ENCODE assay signal across 18 cellular contexts in genomic region chr12:2941524-2941923, GRCh38. TPM values are rescaled to one million over a fixed set of nuclear protein-coding genes. Genes with fewer than 3 reads are reported as not detected.
DNase-seq lines count a peak whose midpoint lies in the region; ATAC-seq, FAIRE-seq and TF ChIP-seq lines count a peak whose summit lies in the region.
"Had no signal": no experiment of that assay in that cellular context is flagged by ENCODE, and none has a peak within 500 bp of the region (broad histone marks: within the 10 kb centered on the region; RNA-seq: fewer than 3 reads in every experiment).

No MANE protein-coding gene starts in this region.

- TF ChIP-seq POLR2A in heart left ventricle (IDR thresholded peaks at IDR 0.05) = no peak
- no peak for TF ChIP-seq POLR2A in endothelial cell of umbilical vein (IDR thresholded peaks at IDR 0.05; ENCODE audit: low read depth, low read length)

- dilution Hi-C loops in endothelial cell of umbilical vein (cut with MboI; ENCODE audit: extremely low pct_ligation_motif_present, low sequenced_read_pairs) = no loop called here

- peak; percentile 21 for FAIRE-seq in endothelial cell of umbilical vein (lab: Jason Lieb, UNC)
- peak; percentile 86 for FAIRE-seq in urothelium cell line (lab: Jason Lieb, UNC)
- FAIRE-seq: GM19239 had no signal

- H3K4me1 ChIP-seq in right cardiac atrium (ENCODE audit: control insufficient read depth, insufficient read depth, low read length) = no peaks in the 10 kb centered on the region
- H3K4me1 ChIP-seq in heart left ventricle = peaks cover 0 to 10% (median 7%) of the 10 kb centered on the region in 12 donors
- H3K4me1 ChIP-seq in endothelial cell of umbilical vein (ENCODE audit: control insufficient read depth, extremely low read depth, insufficient read depth, low read length) = peaks cover 3% of the 10 kb centered on the region
- no peaks in the 10 kb centered on the region for H3K4me1 ChIP-seq in mucosa of descending colon (ENCODE audit: low read depth)
- H3K4me1 ChIP-seq: BLaER1, Caco-2 had no signal

- no peaks in the 10 kb centered on the region for H3K27me3 Mint-ChIP-seq in T-cell
- H3K27me3 Mint-ChIP-seq: CD8-positive, alpha-beta memory T cell had no signal

- H2AFZ ChIP-seq in endothelial cell of umbilical vein (ENCODE audit: low read depth, low read length) = no peak overlapping the region

- H3K9ac ChIP-seq in endothelial cell of umbilical vein (replicated peaks; ENCODE audit: extremely low read depth, insufficient read depth, low read length) = no peak overlapping the region
- H3K9ac ChIP-seq: BLaER1 had no signal

- POLR2A ChIA-PET in endothelial cell of umbilical vein (lab: Charles Lee) (no interaction called here), T-cell (lab: Charles Lee) (no interaction called here)

- H3K9me1 ChIP-seq in endothelial cell of umbilical vein (replicated peaks; ENCODE audit: control insufficient read depth, extremely low read depth, insufficient read depth, low read length) = no peaks in the 10 kb centered on the region

- H4K20me1 ChIP-seq in endothelial cell of umbilical vein (replicated peaks; ENCODE audit: control insufficient read depth, extremely low read depth, insufficient read depth, low read length) = no peaks in the 10 kb centered on the region
- H4K20me1 ChIP-seq: BLaER1 had no signal

- no peaks in the 10 kb centered on the region for H3K79me2 ChIP-seq in endothelial cell of umbilical vein (ENCODE audit: control insufficient read depth, insufficient read depth, low read length)

- H3K9me3 Mint-ChIP-seq in T-cell = no peaks in the 10 kb centered on the region
- H3K9me3 Mint-ChIP-seq: CD8-positive, alpha-beta memory T cell; H9 had no signal

- no peak overlapping the region for H3K4me3 Mint-ChIP-seq in T-cell
- H3K4me3 Mint-ChIP-seq: CD8-positive, alpha-beta memory T cell; H9 had no signal

- DNase-seq in right cardiac atrium (no peak), heart left ventricle (no peak), endothelial cell of umbilical vein (ENCODE audit: low read depth, low spot score) (no peak), posterior vena cava (ENCODE audit: low spot score) (peak; percentile 44), urothelium cell line (ENCODE audit: low spot score) (no peak), T-cell (no peak), activated T-cell treated with anti-CD3 and anti-CD28 coated beads for 4 hours (no peak), mucosa of descending colon (no peak)
- DNase-seq: 8988T; AML-193; Caco-2; CD8-positive, alpha-beta memory T cell; DND-41; GF-D8; GOT3; H9 had no signal

- CTCF ChIA-PET in endothelial cell of umbilical vein (lab: Charles Lee) = interaction anchor here (1.0 to 1.5 kb wide), 2 partner anchors 31 to 96 kb away, joined by 3 read pairs; no protein-coding TSS in a partner anchor
- CTCF ChIA-PET in T-cell (lab: Charles Lee) = interaction anchor here in 1 of 2 donors (0.6 kb wide), 1 partner anchor 153 kb away, joined by 8 read pairs; no protein-coding TSS in a partner anchor

- 70% methylated on average over 8 of the region's 8 CpGs for WGBS in right cardiac atrium
- WGBS in heart left ventricle, 4 donors = 83 to 87% (median 85%) methylated on average over 8 of the region's 8 CpGs

- no peak overlapping the region for H3K27ac ChIP-seq in right cardiac atrium (ENCODE audit: low read length)
- H3K27ac ChIP-seq in heart left ventricle = no peak overlapping the region
- no peak overlapping the region for H3K27ac ChIP-seq in endothelial cell of umbilical vein (ENCODE audit: insufficient read depth, low read depth, low read length)
- H3K27ac ChIP-seq: BLaER1 had no signal

- H3K36me3 Mint-ChIP-seq in T-cell = peaks cover 18% of the 10 kb centered on the region

- H3K27me3 ChIP-seq in right cardiac atrium (ENCODE audit: control insufficient read depth, insufficient read depth) = no peaks in the 10 kb centered on the region
- H3K27me3 ChIP-seq in heart left ventricle = no peaks in the 10 kb centered on the region
- H3K27me3 ChIP-seq in endothelial cell of umbilical vein (ENCODE audit: control insufficient read depth in 2 of 2, insufficient read depth in 2 of 2, low read length in 2 of 2) = no peaks in the 10 kb centered on the region
- H3K27me3 ChIP-seq: BLaER1 had no signal

- no peak overlapping the region for H3K27ac Mint-ChIP-seq in T-cell

- intact Hi-C loops in right cardiac atrium (cut with DNase I) = loop anchor here (5.0 to 10.0 kb wide), 3 partner anchors 47 to 57 kb away; partner anchors contain the start of gene TULP3 (in 1 of the 4)
- intact Hi-C loops in heart left ventricle (cut with DNase I) = loop anchor here in 9 of 10 donors (5.0 to 10.0 kb wide), 5 partner anchors 47 to 87 kb away; partner anchors contain the start of genes TEX52 (in 6 of the 9) and TULP3 (in 1 of the 9)
- intact Hi-C loops in endothelial cell of umbilical vein (cut with micrococcal nuclease) = loop anchor here (5.0 kb wide), 1 partner anchor 91 kb away; no protein-coding TSS in a partner anchor
- intact Hi-C loops in posterior vena cava (cut with DNase I) = no loop called here
- intact Hi-C loops in mucosa of descending colon (cut with DNase I, micrococcal nuclease) = no loop called here

- H3K4me1 Mint-ChIP-seq in T-cell = peaks cover 3 to 5% (median 4%) of the 10 kb centered on the region in 3 donors
- H3K4me1 Mint-ChIP-seq: CD8-positive, alpha-beta memory T cell had no signal

- H3K4me2 ChIP-seq in endothelial cell of umbilical vein (ENCODE audit: insufficient read depth, low read length) = no peak overlapping the region
- H3K4me2 ChIP-seq: BLaER1 had no signal

- no TSS peak for BruUV-seq in endothelial cell of umbilical vein (replicated peaks; lab: Mats Ljungman, UMichigan)

- TF ChIP-seq CTCF in heart left ventricle (IDR thresholded peaks at IDR 0.05) = no peak
- TF ChIP-seq CTCF in endothelial cell of umbilical vein (IDR thresholded peaks at IDR 0.05; ENCODE audit: extremely low read depth in 1 of 2, insufficient read depth in 1 of 2, low read depth in 1 of 2, low read length in 2 of 2) = no peak
- TF ChIP-seq CTCF in mucosa of descending colon (IDR thresholded peaks at IDR 0.05) = no peak

- H3K4me3 ChIP-seq in right cardiac atrium (ENCODE audit: low read length) = no peak overlapping the region
- H3K4me3 ChIP-seq in heart left ventricle = no peak overlapping the region
- H3K4me3 ChIP-seq in endothelial cell of umbilical vein (replicated peaks in 1 of 3; ENCODE audit: insufficient read depth in 1 of 3, low read depth in 1 of 3, low read length in 3 of 3) = no peak overlapping the region
- no peak overlapping the region for H3K4me3 ChIP-seq in mucosa of descending colon
- H3K4me3 ChIP-seq: BLaER1 had no signal

- ATAC-seq in right cardiac atrium = peak; percentile 18 to 21
- no peak for ATAC-seq in heart left ventricle
- no peak for ATAC-seq in T-cell (replicated peaks in 1 of 4)
- no peak for ATAC-seq in mucosa of descending colon

- no peaks in the 10 kb centered on the region for H3K9me3 ChIP-seq in right cardiac atrium (ENCODE audit: control insufficient read depth, low read length)
- no peaks in the 10 kb centered on the region for H3K9me3 ChIP-seq in heart left ventricle
- H3K9me3 ChIP-seq in endothelial cell of umbilical vein (replicated peaks; ENCODE audit: control insufficient read depth, insufficient read depth, low read length) = no peaks in the 10 kb centered on the region
- H3K9me3 ChIP-seq in mucosa of descending colon = no peaks in the 10 kb centered on the region
- H3K9me3 ChIP-seq: BLaER1, Caco-2 had no signal

- peaks cover 0 to 45% (median 27%) of the 10 kb centered on the region in 9 donors for H3K36me3 ChIP-seq in heart left ventricle
- H3K36me3 ChIP-seq in endothelial cell of umbilical vein (ENCODE audit: control insufficient read depth in 2 of 2, extremely low read depth in 1 of 2, insufficient read depth in 2 of 2, low read length in 2 of 2) = peaks cover 5 to 18% of the 10 kb centered on the region in 2 experiments
- H3K36me3 ChIP-seq in mucosa of descending colon (ENCODE audit: low read depth) = no peaks in the 10 kb centered on the region

TF ChIP-seq in endothelial cell of umbilical vein, 7 proteins besides CTCF, POLR2A, EP300 and RAD21 (continues in another document):
- no peak for TF ChIP-seq POLR2AphosphoS5 (IDR thresholded peaks at IDR 0.05; ENCODE audit: insufficient read depth, low read depth, low read length)
- no peak for TF ChIP-seq JUN (IDR thresholded peaks at IDR 0.05; ENCODE audit: borderline replicate concordance, insufficient read depth, insufficient read length, low read depth)
- TF ChIP-seq MYC (IDR thresholded peaks at IDR 0.05; ENCODE audit: low read depth, low read length) = no peak

RNA-seq across cellular contexts. Expression of gene TEAD4, which starts 17.7 kb away (rescaled TPM):
- total RNA-seq in right cardiac atrium (10 to 100 TPM; 11.1 to 22.9 (median 11.8) TPM), heart left ventricle (10 to 100 TPM in 7 of 9 donors, 1 to 10 TPM in 2; 5.7 to 49.8 (median 16.1) TPM), endothelial cell of umbilical vein (39.4 and 46.0 TPM in 2 replicates), posterior vena cava (10 to 100 TPM; 14.1 to 35.3 TPM), T-cell (under 1 TPM in 3 of 5 donors, not detected in 2; 0.16 to 0.44 (median 0.32) TPM), mucosa of descending colon (10 to 100 TPM in 1 of 3 donors, 1 to 10 TPM in 2; 4.6 to 11.3 (median 6.5) TPM)
- polyA plus RNA-seq in right cardiac atrium (9.6 TPM), heart left ventricle (10 to 100 TPM in 1 of 2 donors, 1 to 10 TPM in 1; 7.3 to 59.2 TPM), endothelial cell of umbilical vein (34.4 and 38.4 TPM in 2 replicates)
- polyA plus RNA-seq in endothelial cell of umbilical vein (2011; cell fraction: cytosol; rRNA removed) = 37.7 and 40.5 TPM in 2 replicates
- polyA plus RNA-seq in endothelial cell of umbilical vein (2011; cell fraction: nucleus; rRNA removed) = 28.5 and 31.2 TPM in 2 replicates
- polyA plus RNA-seq in endothelial cell of umbilical vein (2012) = 34.3 and 48.3 TPM in 2 replicates
- polyA minus RNA-seq in endothelial cell of umbilical vein = 20.7 and 22.7 TPM in 2 replicates
- polyA minus RNA-seq in endothelial cell of umbilical vein (2011; cell fraction: cytosol; rRNA and poly(A)+ RNA removed) = 31.2 TPM
- polyA minus RNA-seq in endothelial cell of umbilical vein (2011; cell fraction: nucleus; rRNA and poly(A)+ RNA removed) = 8.4 and 17.5 TPM in 2 replicates
- polyA plus RNA-seq: CD8-positive, alpha-beta memory T cell had no signal

RNA-seq across cellular contexts. Expression of gene TULP3, which starts 50.8 kb away (rescaled TPM):
- total RNA-seq in right cardiac atrium (10 to 100 TPM; 14.1 to 17.1 (median 15.9) TPM), heart left ventricle (1 to 10 TPM; 3.5 to 10.0 (median 5.3) TPM), endothelial cell of umbilical vein (30.8 and 32.9 TPM in 2 replicates), posterior vena cava (10 to 100 TPM; 19.5 to 23.6 TPM), T-cell (1 to 10 TPM; 5.6 to 8.9 (median 7.7) TPM), mucosa of descending colon (10 to 100 TPM in 1 of 3 donors, 1 to 10 TPM in 2; 7.9 to 18.2 (median 8.2) TPM)
- polyA plus RNA-seq in right cardiac atrium (10.5 TPM), heart left ventricle (1 to 10 TPM; 2.6 to 5.6 TPM), endothelial cell of umbilical vein (31.0 and 31.3 TPM in 2 replicates)
- 32.4 and 32.8 TPM in 2 replicates for polyA plus RNA-seq in endothelial cell of umbilical vein (2011; cell fraction: cytosol; rRNA removed)
- polyA plus RNA-seq in endothelial cell of umbilical vein (2011; cell fraction: nucleus; rRNA removed) = 41.2 and 43.9 TPM in 2 replicates
- polyA plus RNA-seq in endothelial cell of umbilical vein (2012) = 32.1 and 32.3 TPM in 2 replicates
- 26.8 and 29.8 TPM in 2 replicates for polyA minus RNA-seq in endothelial cell of umbilical vein
- polyA minus RNA-seq in endothelial cell of umbilical vein (2011; cell fraction: cytosol; rRNA and poly(A)+ RNA removed) = 9.6 TPM
- 12.4 and 13.3 TPM in 2 replicates for polyA minus RNA-seq in endothelial cell of umbilical vein (2011; cell fraction: nucleus; rRNA and poly(A)+ RNA removed)

Comparison
In these comparisons a context has a peak if more than half of its experiments do, and no peak if none do; other contexts are left out.
1. ATAC-seq: peak in right cardiac atrium (2 of 2); none in heart left ventricle (0 of 4), T-cell (0 of 4) and mucosa of descending colon (single experiment).
2. intact Hi-C loops: an anchor here in right cardiac atrium (5.0 to 10.0 kb wide), heart left ventricle (5.0 to 10.0 kb wide) and endothelial cell of umbilical vein (5.0 kb wide); none called in posterior vena cava and mucosa of descending colon.